Comparison of ENCODE assay signal across 8 cellular contexts in genomic region chr4:6885953-6886557, GRCh38. TPM values are rescaled to one million over a fixed set of nuclear protein-coding genes. Genes with fewer than 3 reads are reported as not detected.
A peak's percentile ranks its signal among the peaks of the same experiment; 100 is the strongest.
DNase-seq lines count a peak whose midpoint lies in the region; ATAC-seq, FAIRE-seq and TF ChIP-seq lines count a peak whose summit lies in the region.

No MANE protein-coding gene starts in this region.

- CTCF ChIA-PET in GM12878 (lab: Yijun Ruan, JAX): interaction anchor here (0.5 to 6.6 kb wide), 17 partner anchors 13 to 1504 kb away, joined by 3 to 64 read pairs (median 6); partner anchors contain the start of genes BLOC1S4, GRPEL1 and TBC1D14

- TF ChIP-seq CTCF in AG09319 (IDR thresholded peaks at IDR 0.05; ENCODE audit: low read depth, low read length) (peak; percentile 25), GM12878 (IDR thresholded peaks at IDR 0.05 in 2 of 3, conservative IDR thresholded peaks at IDR 0.05 in 1 of 3; ENCODE audit: control insufficient read depth in 2 of 3, extremely low read depth in 1 of 3, insufficient read depth in 1 of 3, low read depth in 3 of 3, low read length in 3 of 3) (peak; percentile 26 to 51 (median 35); a peak in 4 of 6 replicates), keratinocyte (optimal IDR thresholded peaks at IDR 0.05 in 1 of 3, IDR thresholded peaks at IDR 0.05 in 1 of 3, conservative IDR thresholded peaks at IDR 0.05 in 1 of 3; ENCODE audit: extremely low read depth in 1 of 3, insufficient read depth in 2 of 3, low read length in 3 of 3) (peak; percentile 24 to 68 (median 30))

- POLR2A ChIA-PET in GM12878 (lab: Charles Lee): interaction anchor here (0.9 kb wide), 1 partner anchor 16 kb away, joined by 3 read pairs; no protein-coding TSS in a partner anchor

- 39% methylated on average over 15 of the region's 15 CpGs for WGBS in GM12878 (ENCODE audit: insufficient coverage, insufficient replicate concordance, low lambda C conversion rate, missing lambda C conversion rate)

- DNase-seq in AG09319 (ENCODE audit: extremely low read depth, low read depth) (no peak), NCI-H2227 (lab: John Stamatoyannopoulos, UW; ENCODE audit: unreplicated experiment) (peak; percentile 24), GM12878 (ENCODE audit: low read depth, low spot score) (peak; percentile 34), keratinocyte (ENCODE audit: low read depth, low spot score) (no peak)
- no peak for DNase-seq in stimulated activated CD4-positive, alpha-beta T cell treated with anti-CD3 and anti-CD28 coated beads, Interleukin-12 subunit alpha, Interleukin-12 subunit beta, amount 100 ng/mL, for 4 hours

- H3K4me1 Mint-ChIP-seq in stimulated activated memory B cell treated with anti-CD40 and anti-IgM and Interleukin-4, amounts not matched to agents 10 μg/mL and 1 μg/mL and 100 μg/mL, for 72 hours: no peaks in the 10 kb centered on the region

- H3K4me3 ChIP-seq in GM12878 (no peak overlapping the region), keratinocyte (ENCODE audit: control insufficient read depth in 2 of 3, extremely low read depth in 1 of 3, insufficient read depth in 2 of 3, low read depth in 1 of 3, low read length in 3 of 3) (no peak overlapping the region)

- H3K27ac ChIP-seq in GM12878 (ENCODE audit: control insufficient read depth, insufficient read depth) (no peak overlapping the region), keratinocyte (ENCODE audit: control insufficient read depth, insufficient read depth, low read length) (no peak overlapping the region)

- no peaks in the 10 kb centered on the region for H3K27me3 ChIP-seq in GM12878 (replicated peaks in 1 of 2; ENCODE audit: control insufficient read depth in 2 of 2, insufficient read depth in 2 of 2, low read length in 1 of 2)
- H3K27me3 ChIP-seq in keratinocyte (ENCODE audit: control insufficient read depth, extremely low read depth, insufficient read depth, low read length): no peaks in the 10 kb centered on the region

- no peaks in the 10 kb centered on the region for H3K79me2 ChIP-seq in GM12878 (ENCODE audit: control insufficient read depth, insufficient read depth, low read length)
- H3K79me2 ChIP-seq in keratinocyte (ENCODE audit: control insufficient read depth, insufficient read depth, low read length): no peaks in the 10 kb centered on the region

- H3K9me3 ChIP-seq in GM12878 (replicated peaks; ENCODE audit: control insufficient read depth, insufficient read depth, low read length): peaks cover 9% of the 10 kb centered on the region; the same call in 1 of the 3 replicates
- no peaks in the 10 kb centered on the region for H3K9me3 ChIP-seq in keratinocyte (ENCODE audit: control insufficient read depth, low read depth, low read length)

- RAD21 ChIA-PET in GM12878 (lab: Charles Lee; ENCODE audit: unreplicated experiment): interaction anchor here (0.8 to 3.3 kb wide), 8 partner anchors 13 to 182 kb away, joined by 3 to 13 read pairs (median 4); partner anchors contain the start of gene GRPEL1

- no TSS peak for BruUV-seq in GM12878 (replicated peaks; lab: Mats Ljungman, UMichigan)

- ATAC-seq in GM18861 (IDR thresholded peaks at IDR 0.05; ENCODE audit: unreplicated experiment) (peak; percentile 83), GM12878 (peak; percentile 94), HG03135 (IDR thresholded peaks at IDR 0.05; ENCODE audit: unreplicated experiment) (no peak)
- peak; percentile 56 for ATAC-seq in stimulated activated memory B cell treated with anti-CD40 and anti-IgM and Interleukin-4, amounts not matched to agents 10 μg/mL and 1 μg/mL and 100 μg/mL, for 72 hours

- H3K4me1 ChIP-seq in GM12878 (ENCODE audit: control insufficient read depth, insufficient read depth, low read length): no peaks in the 10 kb centered on the region
- no peaks in the 10 kb centered on the region for H3K4me1 ChIP-seq in keratinocyte (ENCODE audit: control insufficient read depth, extremely low read depth, insufficient read depth, low read length)

- peaks cover 4 to 10% of the 10 kb centered on the region in 2 experiments; a peak in 3 of 4 replicates for H3K36me3 ChIP-seq in GM12878 (ENCODE audit: control insufficient read depth in 2 of 2, insufficient read depth in 2 of 2, low read length in 1 of 2)
- peaks cover 10% of the 10 kb centered on the region in 2 experiments for H3K36me3 ChIP-seq in keratinocyte (ENCODE audit: control insufficient read depth in 2 of 2, extremely low read depth in 1 of 2, insufficient read depth in 2 of 2, low read length in 2 of 2)

- no peak overlapping the region for H3K4me2 ChIP-seq in GM12878 (ENCODE audit: control insufficient read depth, insufficient read depth)
- no peak overlapping the region for H3K4me2 ChIP-seq in keratinocyte (ENCODE audit: control insufficient read depth, extremely low read depth, insufficient read depth, low read depth, low read length)

- no peaks in the 10 kb centered on the region for H3K9me1 ChIP-seq in keratinocyte (ENCODE audit: control insufficient read depth, extremely low read depth, insufficient read depth, low read length)

- no peaks in the 10 kb centered on the region for H3K27me3 Mint-ChIP-seq in stimulated activated memory B cell treated with anti-CD40 and anti-IgM and Interleukin-4, amounts not matched to agents 10 μg/mL and 1 μg/mL and 100 μg/mL, for 72 hours

- in situ Hi-C loops in GM12878 (cut with MboI): no loop called here

- H2AFZ ChIP-seq in GM12878 (ENCODE audit: control insufficient read depth, low read depth, low read length): no peak overlapping the region
- no peak overlapping the region for H2AFZ ChIP-seq in keratinocyte (ENCODE audit: control insufficient read depth, low read length)

- FAIRE-seq in GM12878 (lab: Jason Lieb, UNC) (no peak), keratinocyte (lab: Jason Lieb, UNC) (peak; percentile 51)

- no peak overlapping the region for H3K27ac Mint-ChIP-seq in stimulated activated memory B cell treated with anti-CD40 and anti-IgM and Interleukin-4, amounts not matched to agents 10 μg/mL and 1 μg/mL and 100 μg/mL, for 72 hours

- peaks cover 3% of the 10 kb centered on the region for H3K9me3 Mint-ChIP-seq in stimulated activated memory B cell treated with anti-CD40 and anti-IgM and Interleukin-4, amounts not matched to agents 10 μg/mL and 1 μg/mL and 100 μg/mL, for 72 hours

- SMC1A ChIA-PET in GM12878 (lab: Charles Lee; ENCODE audit: uncharacterized antibody, unreplicated experiment): interaction anchor here (0.8 to 2.5 kb wide), 13 partner anchors 13 to 196 kb away, joined by 3 to 20 read pairs (median 5); partner anchors contain the start of genes BLOC1S4 and TADA2B

- dilution Hi-C loops in keratinocyte (cut with MboI; ENCODE audit: extremely low pct_ligation_motif_present, low sequenced_read_pairs): no loop called here

- no peak for TF ChIP-seq EP300 in GM12878 (IDR thresholded peaks at IDR 0.05; ENCODE audit: borderline replicate concordance in 1 of 2, control insufficient read depth in 1 of 2, low read depth in 2 of 2, low read length in 2 of 2)

- TF ChIP-seq RAD21 in GM12878 (IDR thresholded peaks at IDR 0.05; ENCODE audit: insufficient read depth, low read depth, low read length): 0 out of 2 replicates have a peak, but pooled peaks have one; percentile 1

- H4K20me1 ChIP-seq in GM12878 (ENCODE audit: control insufficient read depth, insufficient read depth): no peaks in the 10 kb centered on the region
- H4K20me1 ChIP-seq in keratinocyte (ENCODE audit: control insufficient read depth, extremely low read depth, insufficient read depth, low read length): peaks cover 2% of the 10 kb centered on the region

- H3K9ac ChIP-seq in GM12878 (ENCODE audit: control insufficient read depth, insufficient read depth, low read length) (no peak overlapping the region), keratinocyte (ENCODE audit: control insufficient read depth, extremely low read depth, insufficient read depth, low read length) (no peak overlapping the region)

- intact Hi-C loops in GM12878 (cut with micrococcal nuclease; ENCODE audit: unreplicated experiment): no loop called here

- TF ChIP-seq POLR2A in GM12878 (IDR thresholded peaks at IDR 0.05; ENCODE audit: low read depth, low read length): no peak

- peaks cover 13% of the 10 kb centered on the region for H3K36me3 Mint-ChIP-seq in stimulated activated memory B cell treated with anti-CD40 and anti-IgM and Interleukin-4, amounts not matched to agents 10 μg/mL and 1 μg/mL and 100 μg/mL, for 72 hours

- no peak overlapping the region for H3K4me3 Mint-ChIP-seq in stimulated activated memory B cell treated with anti-CD40 and anti-IgM and Interleukin-4, amounts not matched to agents 10 μg/mL and 1 μg/mL and 100 μg/mL, for 72 hours

TF ChIP-seq in GM12878, 131 proteins besides CTCF, POLR2A, EP300 and RAD21 (continues in another document):
- TF ChIP-seq GATAD2B (conservative IDR thresholded peaks at IDR 0.05; ENCODE audit: low read depth) (no peak), MTA2 (IDR thresholded peaks at IDR 0.05; ENCODE audit: low read depth) (peak; percentile 37; the same call in 1 of the 2 replicates), BMI1 (IDR thresholded peaks at IDR 0.05; ENCODE audit: borderline replicate concordance) (no peak)

RNA-seq across cellular contexts. Expression of gene TBC1D14, which starts 23.6 kb away (rescaled TPM):
- 34.3 and 34.9 TPM in 2 replicates for total RNA-seq in GM12878 (2013; cell fraction: nucleolus; rRNA removed)
- total RNA-seq in GM12878 (2014; rRNA removed) (39.3 and 40.6 TPM in 2 replicates), GM12878 (2014; rRNA removed; fragmentation: Illumina TruSeq; extraction: Trizol) (31.6 and 33.1 TPM in 2 replicates), GM12878 (2021) (32.1 and 38.1 TPM in 2 replicates)
- polyA plus RNA-seq in GM12878 (2011; ENCODE audit: low read depth): 13.2 TPM
- polyA plus RNA-seq in GM12878 (2011; rRNA removed) (23.3 and 27.3 TPM in 2 replicates), GM12878 (2014; fragmentation: Illumina TruSeq; extraction: Trizol) (21.3 and 30.1 TPM in 2 replicates), GM12878 (2014; fragmentation: Nextera tagmentation; extraction: Ambion mirVana) (1 to 10 TPM in 1 of 2 experiments, under 1 TPM in 1; 0.87 to 1.1 TPM), GM12878 (2014; rRNA removed) (32.9 and 33.9 TPM in 2 replicates), GM12878 (2016; fragmentation: Nextera tagmentation; extraction: Ambion mirVana) (10 to 100 TPM; 29.0 to 30.0 TPM), keratinocyte (49.8 to 55.1 TPM (median 52.0 TPM) in 3 replicates)
- polyA plus RNA-seq in GM12878 (2011; cell fraction: cytosol; rRNA removed): 26.0 and 27.3 TPM in 2 replicates
- polyA plus RNA-seq in GM12878 (2011; cell fraction: nucleus; rRNA removed): 21.3 and 25.6 TPM in 2 replicates
- 17.7 TPM in 2 replicates for polyA plus RNA-seq in GM12878 (2012)
- 22.7 and 28.6 TPM in 2 replicates for polyA minus RNA-seq in GM12878 (2011; rRNA and poly(A)+ RNA removed)
- 9.1 and 13.3 TPM in 2 replicates for polyA minus RNA-seq in GM12878 (2011; cell fraction: cytosol; rRNA and poly(A)+ RNA removed)
- 10.4 and 17.0 TPM in 2 replicates for polyA minus RNA-seq in GM12878 (2011; cell fraction: nucleus; rRNA and poly(A)+ RNA removed)
- 33.5 TPM for polyA plus RNA-seq in keratinocyte (2011; ENCODE audit: low read depth)
- polyA plus RNA-seq in keratinocyte (2011; cell fraction: cytosol; rRNA removed): 54.8 and 57.0 TPM in 2 replicates
- polyA plus RNA-seq in keratinocyte (2011; cell fraction: nucleus; rRNA removed): 55.4 and 57.0 TPM in 2 replicates
- polyA plus RNA-seq in keratinocyte (2012; ENCODE audit: low replicate concordance): 38.2 and 59.5 TPM in 2 replicates
- 50.5 to 53.0 TPM (median 51.1 TPM) in 3 replicates for polyA minus RNA-seq in keratinocyte
- polyA minus RNA-seq in keratinocyte (2011; cell fraction: cytosol; rRNA and poly(A)+ RNA removed): 40.3 TPM
- polyA minus RNA-seq in keratinocyte (2011; cell fraction: nucleus; rRNA and poly(A)+ RNA removed): 31.7 and 48.7 TPM in 2 replicates

Comparison
In these comparisons a context has a peak if more than half of its experiments do, and no peak if none do; other contexts are left out.
1. DNase-seq: peak in NCI-H2227 (single experiment) and GM12878 (single experiment); none in AG09319 (single experiment), keratinocyte (single experiment) and stimulated activated CD4-positive, alpha-beta T cell treated with anti-CD3 and anti-CD28 coated beads, Interleukin-12 subunit alpha, Interleukin-12 subunit beta, amount 100 ng/mL, for 4 hours (single experiment).
2. Peak in every context shown above with its lines, with median percentiles within 50 percentile points of each other: CTCF ChIP-seq.